10 cellular contexts compared by ENCODE assay signal in genomic region chr3:148962513-148962912, GRCh38. TPM values are rescaled to one million over a fixed set of nuclear protein-coding genes. Genes with fewer than 3 reads are reported as not detected.
DNase-seq lines count a peak whose midpoint lies in the region; ATAC-seq and TF ChIP-seq lines count a peak whose summit lies in the region.
"Had no signal": no experiment of that assay in that cellular context is flagged by ENCODE, and none has a peak within 500 bp of the region (broad histone marks: within the 10 kb centered on the region; RNA-seq: fewer than 3 reads in every experiment).

No MANE protein-coding gene starts in this region.

- intact Hi-C loops in activated CD4-positive, alpha-beta T cell treated with anti-CD3 and anti-CD28 coated beads, Interleukin-2, amount 10 ng/mL, durations not matched to agents 24 days and 14 days (cut with micrococcal nuclease), result no loop called here
- intact Hi-C loops in PC-9 (cut with micrococcal nuclease; ENCODE audit: unreplicated experiment), result loop anchor here (2.0 kb wide), 1 partner anchor 372 kb away; no protein-coding TSS in a partner anchor

- no peak overlapping the region for H3K4me2 ChIP-seq in PC-9

- ATAC-seq in GM21825 (IDR thresholded peaks at IDR 0.05; ENCODE audit: unreplicated experiment), result no peak
- no peak for ATAC-seq in GM21423 (IDR thresholded peaks at IDR 0.05; ENCODE audit: unreplicated experiment)

- no peaks in the 10 kb centered on the region for H3K9me3 ChIP-seq in PC-9 (ENCODE audit: insufficient read depth, low read depth)

- no peaks in the 10 kb centered on the region for H3K79me2 ChIP-seq in PC-9 (ENCODE audit: low read depth)

- H3K4me3 ChIP-seq in PC-9, result no peak overlapping the region

- no peaks in the 10 kb centered on the region for H3K9me2 ChIP-seq in PC-9 (ENCODE audit: insufficient read depth)

- H3K4me3 Mint-ChIP-seq in activated CD4-positive, alpha-beta T cell treated with anti-CD3 and anti-CD28 coated beads, Interleukin-2, amount 10 ng/mL, durations not matched to agents 24 days and 14 days, result no peak overlapping the region

- POLR2A ChIA-PET in PC-9 (lab: Charles Lee; ENCODE audit: unreplicated experiment), result no interaction called here

- H3K36me3 Mint-ChIP-seq in activated CD4-positive, alpha-beta T cell treated with anti-CD3 and anti-CD28 coated beads, Interleukin-2, amount 10 ng/mL, durations not matched to agents 24 days and 14 days (ENCODE audit: low read depth), result no peaks in the 10 kb centered on the region

- in situ Hi-C loops in GM13976 (cut with MboI; ENCODE audit: low sequenced_read_pairs, unreplicated experiment), result loop anchor here (25.0 kb wide), 1 partner anchor 525 kb away; no protein-coding TSS in a partner anchor

- BruUV-seq in PC-9 (replicated peaks; lab: Mats Ljungman, UMichigan), result no TSS peak

- CTCF ChIA-PET in PC-9 (lab: Charles Lee), result interaction anchor here (0.5 to 0.6 kb wide), 2 partner anchors 70 to 167 kb away, joined by 5 to 7 read pairs; partner anchors contain the start of gene HPS3

- no peaks in the 10 kb centered on the region for H3F3A ChIP-seq in PC-9 (ENCODE audit: insufficient read depth, low read depth)

- no peaks in the 10 kb centered on the region for H4K20me1 ChIP-seq in PC-9 (ENCODE audit: insufficient read depth)

- H3K27ac Mint-ChIP-seq in activated CD4-positive, alpha-beta T cell treated with anti-CD3 and anti-CD28 coated beads, Interleukin-2, amount 10 ng/mL, durations not matched to agents 24 days and 14 days, result no peak overlapping the region

- H2AFZ ChIP-seq in PC-9, result no peak overlapping the region

- H3K27me3 Mint-ChIP-seq in activated CD4-positive, alpha-beta T cell treated with anti-CD3 and anti-CD28 coated beads, Interleukin-2, amount 10 ng/mL, durations not matched to agents 24 days and 14 days, result peaks cover 31% of the 10 kb centered on the region

- H3K9me3 Mint-ChIP-seq in activated CD4-positive, alpha-beta T cell treated with anti-CD3 and anti-CD28 coated beads, Interleukin-2, amount 10 ng/mL, durations not matched to agents 24 days and 14 days, result no peaks in the 10 kb centered on the region

- H3K27me3 ChIP-seq in PC-9 (ENCODE audit: insufficient read depth, low read depth), result no peaks in the 10 kb centered on the region

- TF ChIP-seq CTCF in PC-9 (conservative IDR thresholded peaks at IDR 0.05) (peak; percentile 50), GM13976 (IDR thresholded peaks at IDR 0.05; ENCODE audit: borderline replicate concordance, control extremely low read depth, extremely low read depth, insufficient read depth, missing control alignments) (no peak)

- H3K4me1 Mint-ChIP-seq in activated CD4-positive, alpha-beta T cell treated with anti-CD3 and anti-CD28 coated beads, Interleukin-2, amount 10 ng/mL, durations not matched to agents 24 days and 14 days, result peaks cover 1% of the 10 kb centered on the region

- DNase-seq in activated CD4-positive, alpha-beta T cell treated with anti-CD3 and anti-CD28 coated beads, Interleukin-2, amount 10 ng/mL, durations not matched to agents 24 days and 14 days, result peak; percentile 56
- no peak for DNase-seq in activated CD4-positive, alpha-beta T cell treated with anti-CD3 and anti-CD28 coated beads for 1 hour
- DNase-seq in PC-9, result peak; percentile 58 to 73
- DNase-seq in fibroblast of gingiva (ENCODE audit: low read depth), result peak; percentile 44
- DNase-seq in smooth muscle cell of the brain vasculature (ENCODE audit: low read depth, low spot score), result peak; percentile 49
- DNase-seq in GM13976 (ENCODE audit: low spot score), result no peak
- DNase-seq: C1 segment of cervical spinal cord; effector CD8-positive, alpha-beta T cell had no signal

- H3K4me1 ChIP-seq in PC-9 (replicated peaks; ENCODE audit: insufficient read depth), result no peaks in the 10 kb centered on the region

- H3K27ac ChIP-seq in PC-9, result no peak overlapping the region

- H3K36me3 ChIP-seq in PC-9 (ENCODE audit: low read depth), result no peaks in the 10 kb centered on the region

RNA-seq across cellular contexts. Expression of gene GYG1, which starts 28.8 kb away (rescaled TPM):
- 27.4 and 28.0 TPM in 2 replicates for total RNA-seq in activated CD4-positive, alpha-beta T cell treated with anti-CD3 and anti-CD28 coated beads, Interleukin-2, amount 10 ng/mL, durations not matched to agents 24 days and 14 days
- total RNA-seq in PC-9 (2021), result 16.5 and 20.3 TPM in 2 replicates

Comparison
In these comparisons a context has a peak if more than half of its experiments do, and no peak if none do; other contexts are left out.
1. DNase-seq: peak in activated CD4-positive, alpha-beta T cell treated with anti-CD3 and anti-CD28 coated beads, Interleukin-2, amount 10 ng/mL, durations not matched to agents 24 days and 14 days (single experiment), PC-9 (2 of 2), fibroblast of gingiva (single experiment) and smooth muscle cell of the brain vasculature (single experiment); none in activated CD4-positive, alpha-beta T cell treated with anti-CD3 and anti-CD28 coated beads for 1 hour (single experiment) and GM13976 (single experiment).